ENCODE assay signal across 1 cellular context in the genomic region with DNA sequence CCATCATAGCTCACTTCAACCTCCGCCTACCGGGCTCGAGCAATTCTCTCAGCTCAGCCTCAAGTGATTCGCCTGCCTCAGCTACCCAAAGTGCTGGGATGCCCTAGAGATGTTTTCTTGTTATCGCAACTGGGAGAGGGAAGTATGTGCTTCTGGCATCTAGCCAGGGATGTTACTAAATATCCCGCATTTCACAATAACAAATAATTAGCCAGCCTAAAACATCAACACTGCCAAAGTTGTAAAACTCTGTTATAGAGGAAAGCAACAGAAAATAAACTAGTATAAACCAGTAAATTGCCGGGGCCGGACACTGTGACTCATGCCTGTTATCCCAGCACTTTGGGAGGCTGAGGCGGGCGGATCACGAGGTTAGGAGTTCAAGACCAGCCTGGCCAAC.
TF ChIP-seq lines count a peak whose summit lies in the region.

No MANE protein-coding gene starts in this region.

TF ChIP-seq in HEK293, 187 proteins besides CTCF, POLR2A, EP300 and RAD21 (continued from another document):
- TF ChIP-seq, protein P1, sequence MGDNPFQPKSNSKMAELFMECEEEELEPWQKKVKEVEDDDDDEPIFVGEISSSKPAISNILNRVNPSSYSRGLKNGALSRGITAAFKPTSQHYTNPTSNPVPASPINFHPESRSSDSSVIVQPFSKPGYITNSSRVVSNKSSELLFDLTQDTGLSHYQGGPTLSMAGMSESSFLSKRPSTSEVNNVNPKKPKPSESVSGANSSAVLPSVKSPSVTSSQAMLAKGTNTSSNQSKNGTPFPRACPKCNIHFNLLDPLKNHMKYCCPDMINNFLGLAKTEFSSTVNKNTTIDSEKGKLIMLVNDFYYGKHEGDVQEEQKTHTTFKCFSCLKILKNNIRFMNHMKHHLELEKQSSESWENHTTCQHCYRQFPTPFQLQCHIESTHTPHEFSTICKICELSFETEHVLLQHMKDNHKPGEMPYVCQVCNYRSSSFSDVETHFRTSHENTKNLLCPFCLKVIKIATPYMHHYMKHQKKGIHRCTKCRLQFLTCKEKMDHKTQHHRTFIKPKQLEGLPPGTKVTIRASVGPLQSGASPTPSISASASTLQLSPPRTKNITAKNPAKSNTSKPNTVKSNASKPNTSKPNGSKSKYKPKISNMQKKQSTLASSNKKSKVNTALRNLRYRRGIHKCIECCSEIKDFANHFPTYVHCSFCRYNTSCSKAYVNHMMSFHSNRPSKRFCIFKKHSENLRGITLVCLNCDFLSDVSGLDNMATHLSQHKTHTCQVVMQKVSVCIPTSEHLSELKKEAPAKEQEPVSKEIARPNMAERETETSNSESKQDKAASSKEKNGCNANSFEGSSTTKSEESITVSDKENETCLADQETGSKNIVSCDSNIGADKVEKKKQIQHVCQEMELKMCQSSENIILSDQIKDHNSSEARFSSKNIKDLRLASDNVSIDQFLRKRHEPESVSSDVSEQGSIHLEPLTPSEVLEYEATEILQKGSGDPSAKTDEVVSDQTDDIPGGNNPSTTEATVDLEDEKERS (tag by site-specific recombination; IDR thresholded peaks at IDR 0.05): no peak
- 0 out of 2 replicates have a peak, but pooled peaks have one; percentile 39 for TF ChIP-seq ZNF121 (tag by site-specific recombination; IDR thresholded peaks at IDR 0.05)
- TF ChIP-seq ZNF791 (tag by site-specific recombination; IDR thresholded peaks at IDR 0.05): no peak
- TF ChIP-seq, protein P2, sequence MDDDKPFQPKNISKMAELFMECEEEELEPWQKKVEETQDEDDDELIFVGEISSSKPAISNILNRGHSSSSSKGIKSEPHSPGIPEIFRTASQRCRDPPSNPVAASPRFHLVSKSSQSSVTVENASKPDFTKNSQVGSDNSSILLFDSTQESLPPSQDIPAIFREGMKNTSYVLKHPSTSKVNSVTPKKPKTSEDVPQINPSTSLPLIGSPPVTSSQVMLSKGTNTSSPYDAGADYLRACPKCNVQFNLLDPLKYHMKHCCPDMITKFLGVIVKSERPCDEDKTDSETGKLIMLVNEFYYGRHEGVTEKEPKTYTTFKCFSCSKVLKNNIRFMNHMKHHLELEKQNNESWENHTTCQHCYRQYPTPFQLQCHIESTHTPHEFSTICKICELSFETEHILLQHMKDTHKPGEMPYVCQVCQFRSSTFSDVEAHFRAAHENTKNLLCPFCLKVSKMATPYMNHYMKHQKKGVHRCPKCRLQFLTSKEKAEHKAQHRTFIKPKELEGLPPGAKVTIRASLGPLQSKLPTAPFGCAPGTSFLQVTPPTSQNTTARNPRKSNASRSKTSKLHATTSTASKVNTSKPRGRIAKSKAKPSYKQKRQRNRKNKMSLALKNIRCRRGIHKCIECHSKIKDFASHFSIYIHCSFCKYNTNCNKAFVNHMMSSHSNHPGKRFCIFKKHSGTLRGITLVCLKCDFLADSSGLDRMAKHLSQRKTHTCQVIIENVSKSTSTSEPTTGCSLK (tag by site-specific recombination; IDR thresholded peaks at IDR 0.05): no peak
- TF ChIP-seq SP7 (tag by site-specific recombination; IDR thresholded peaks at IDR 0.05): peak; percentile 65; the same call in 1 of the 2 replicates
- no peak for TF ChIP-seq IKZF3 (tag by site-specific recombination; IDR thresholded peaks at IDR 0.05)
- no peak for TF ChIP-seq ZNF768 (tag by site-specific recombination; IDR thresholded peaks at IDR 0.05)
- no peak for TF ChIP-seq ZNF155 (tag by site-specific recombination; IDR thresholded peaks at IDR 0.05)
- TF ChIP-seq ZNF366 (tag by site-specific recombination; conservative IDR thresholded peaks at IDR 0.05): no peak
- TF ChIP-seq KLF17 (tag by site-specific recombination; IDR thresholded peaks at IDR 0.05): no peak
